ENCODE assay signal across 8 cellular contexts in the genomic region with DNA sequence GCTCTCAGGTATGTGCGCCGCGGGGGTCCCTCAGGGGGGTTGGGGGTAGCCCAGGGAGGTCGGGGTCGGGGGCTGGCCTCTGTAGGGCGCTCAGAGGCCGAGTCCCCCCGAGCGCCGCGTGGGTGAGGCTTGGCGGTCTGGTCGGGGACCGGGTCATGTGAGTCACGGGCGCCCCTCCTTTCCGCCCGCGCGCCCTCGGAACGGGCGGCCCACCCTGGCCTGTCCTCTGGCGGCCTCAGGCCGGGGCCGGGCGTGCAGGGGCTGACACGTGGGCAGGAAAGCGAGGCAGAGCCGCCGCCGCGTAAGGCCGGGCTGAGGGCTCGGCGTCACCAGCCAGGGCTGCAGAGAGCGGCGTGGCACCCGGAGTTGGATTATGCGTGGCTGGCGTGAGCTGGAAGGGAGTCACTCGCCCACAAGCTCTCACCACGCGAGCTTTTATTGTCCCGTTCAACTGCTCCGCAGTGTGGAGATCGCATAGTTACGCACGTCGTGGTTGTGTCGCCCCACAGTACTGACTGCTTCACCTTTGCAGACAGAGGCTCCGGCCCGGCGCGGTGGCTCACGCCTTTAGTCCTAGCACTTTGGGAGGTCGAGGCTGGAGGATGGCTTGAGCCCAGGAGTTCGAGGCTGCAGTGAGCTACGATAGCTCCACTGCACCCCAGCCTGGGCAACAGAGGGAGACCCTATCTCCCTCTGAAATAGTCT. TPM values are rescaled to one million over a fixed set of nuclear protein-coding genes. Genes with fewer than 3 reads are reported as not detected.
A peak's percentile ranks its signal among the peaks of the same experiment; 100 is the strongest.
DNase-seq lines count a peak whose midpoint lies in the region; ATAC-seq and TF ChIP-seq lines count a peak whose summit lies in the region.

No MANE protein-coding gene starts in this region.

- ATAC-seq in GM19397 (IDR thresholded peaks at IDR 0.05; ENCODE audit: unreplicated experiment), result peak; percentile 56
- ATAC-seq in HG03521 (IDR thresholded peaks at IDR 0.05; ENCODE audit: unreplicated experiment), result peak; percentile 48
- ATAC-seq in gastroesophageal sphincter, result peak; percentile 84

- peak overlapping the region; percentile 81 for H3K4me3 ChIP-seq in CD8-positive, alpha-beta memory T cell (ENCODE audit: low read length)
- H3K4me3 ChIP-seq in SJCRH30, result peak overlapping the region; percentile 77
- H3K4me3 ChIP-seq in gastroesophageal sphincter, result peak overlapping the region; percentile 76 to 89

- POLR2A ChIA-PET in CD8-positive, alpha-beta memory T cell (lab: Charles Lee), result interaction anchor here (1.0 kb wide), 2 partner anchors 124 to 694 kb away, joined by 3 read pairs; no protein-coding TSS in a partner anchor

- CTCF ChIA-PET in CD8-positive, alpha-beta memory T cell (lab: Charles Lee), result interaction anchor here (1.4 kb wide), 1 partner anchor 129 kb away, joined by 4 read pairs; no protein-coding TSS in a partner anchor

- no peaks in the 10 kb centered on the region for H3K27me3 Mint-ChIP-seq in CD8-positive, alpha-beta memory T cell

- H3K4me1 ChIP-seq in CD8-positive, alpha-beta memory T cell (ENCODE audit: insufficient read depth, low read length), result peaks cover 37% of the 10 kb centered on the region
- H3K4me1 ChIP-seq in SJCRH30 (peaks cover 4% of the 10 kb centered on the region; the same call in 1 of the 2 replicates), gastroesophageal sphincter (peaks cover 0 to 51% (median 0%) of the 10 kb centered on the region in 3 donors)

- H3K27me3 ChIP-seq in CD8-positive, alpha-beta memory T cell (ENCODE audit: insufficient read depth, low read length, poor library complexity, severe bottlenecking), result no peaks in the 10 kb centered on the region
- H3K27me3 ChIP-seq in SJCRH30 (no peaks in the 10 kb centered on the region), gastroesophageal sphincter (no peaks in the 10 kb centered on the region)

- no peaks in the 10 kb centered on the region for H3K9me3 ChIP-seq in CD8-positive, alpha-beta memory T cell (ENCODE audit: low read length)
- no peaks in the 10 kb centered on the region for H3K9me3 ChIP-seq in SJCRH30 (replicated peaks)
- H3K9me3 ChIP-seq in gastroesophageal sphincter, result no peaks in the 10 kb centered on the region

- no peak for TF ChIP-seq EP300 in gastroesophageal sphincter (IDR thresholded peaks at IDR 0.05)

- DNase-seq in CD8-positive, alpha-beta memory T cell, result peak; percentile 76 to 88 (median 79)
- DNase-seq in SJCRH30 (peak; percentile 81 to 82), occipital lobe (lab: John Stamatoyannopoulos, UW) (peak; percentile 72)
- peak; percentile 50 to 74 (median 63) for DNase-seq in activated naive CD4-positive, alpha-beta T cell (lab: John Stamatoyannopoulos, UW)

- H3K27ac Mint-ChIP-seq in CD8-positive, alpha-beta memory T cell, result peak overlapping the region; percentile 91 to 98 (median 94)

- no peaks in the 10 kb centered on the region for H3K36me3 ChIP-seq in CD8-positive, alpha-beta memory T cell (ENCODE audit: insufficient read depth, low read length)
- H3K36me3 ChIP-seq in SJCRH30, result peaks cover 5% of the 10 kb centered on the region
- H3K36me3 ChIP-seq in gastroesophageal sphincter, result peaks cover 0 to 17% of the 10 kb centered on the region in 2 donors

- H3K36me3 Mint-ChIP-seq in CD8-positive, alpha-beta memory T cell, result peaks cover 4 to 31% (median 11%) of the 10 kb centered on the region in 3 donors

- H3K27ac ChIP-seq in CD8-positive, alpha-beta memory T cell (ENCODE audit: low read depth, low read length), result peak overlapping the region; percentile 86
- peak overlapping the region; percentile 91 for H3K27ac ChIP-seq in SJCRH30
- H3K27ac ChIP-seq in gastroesophageal sphincter, result peak overlapping the region; percentile 93 to 99 (median 99)
- H3K27ac ChIP-seq in temporal lobe (ENCODE audit: low read depth, low read length), result peak overlapping the region; percentile 85

- H3K4me1 Mint-ChIP-seq in CD8-positive, alpha-beta memory T cell, result peaks cover 48 to 72% (median 66%) of the 10 kb centered on the region in 3 donors

- 0% methylated on average over 18 of the region's 59 CpGs; no CpG with 5 or more reads in 1 of the 2 donors for WGBS in gastroesophageal sphincter (ENCODE audit: low coverage in 1 of 2), 2 donors

- peak; percentile 57 to 60 for TF ChIP-seq POLR2A in gastroesophageal sphincter (IDR thresholded peaks at IDR 0.05)

- peak in 2 of 4 experiments; percentile 11 to 25 for TF ChIP-seq CTCF in gastroesophageal sphincter (IDR thresholded peaks at IDR 0.05)

- H3K4me3 Mint-ChIP-seq in CD8-positive, alpha-beta memory T cell, result peak overlapping the region; percentile 86 to 93 (median 89)

- no peaks in the 10 kb centered on the region for H3K9me3 Mint-ChIP-seq in CD8-positive, alpha-beta memory T cell

RNA-seq across cellular contexts. Expression of a gene that starts 0.4 kb away (rescaled TPM):
- 10 to 100 TPM; 42.9 to 44.2 TPM for total RNA-seq in CD8-positive, alpha-beta memory T cell
- polyA plus RNA-seq in CD8-positive, alpha-beta memory T cell, result 24.9 TPM
- total RNA-seq in SJCRH30 (2014; rRNA removed; shearing (Covaris generic)), result 39.2 and 42.9 TPM in 2 replicates
- total RNA-seq in gastroesophageal sphincter (10 to 100 TPM; 21.2 to 31.0 (median 26.6) TPM), occipital lobe (37.1 TPM), temporal lobe (30.2 TPM)

RNA-seq across cellular contexts. Expression of a gene that starts 0.8 kb away (rescaled TPM):
- 100 to 1,000 TPM; 174 to 184 TPM for total RNA-seq in CD8-positive, alpha-beta memory T cell
- polyA plus RNA-seq in CD8-positive, alpha-beta memory T cell, result 130 TPM
- total RNA-seq in SJCRH30 (2014; rRNA removed; shearing (Covaris generic)), result 152 and 155 TPM in 2 replicates
- total RNA-seq in gastroesophageal sphincter, result 100 to 1,000 TPM; 155 to 214 (median 155) TPM
- total RNA-seq in occipital lobe, result 175 TPM
- total RNA-seq in temporal lobe, result 139 TPM

Comparison
In these comparisons a context has a peak if more than half of its experiments do, and no peak if none do; other contexts are left out.
1. Peak in every context shown above with its lines: DNase-seq, ATAC-seq, H3K4me3 ChIP-seq and H3K27ac ChIP-seq.